Comparison of ENCODE assay signal across 26 cellular contexts in the genomic region with DNA sequence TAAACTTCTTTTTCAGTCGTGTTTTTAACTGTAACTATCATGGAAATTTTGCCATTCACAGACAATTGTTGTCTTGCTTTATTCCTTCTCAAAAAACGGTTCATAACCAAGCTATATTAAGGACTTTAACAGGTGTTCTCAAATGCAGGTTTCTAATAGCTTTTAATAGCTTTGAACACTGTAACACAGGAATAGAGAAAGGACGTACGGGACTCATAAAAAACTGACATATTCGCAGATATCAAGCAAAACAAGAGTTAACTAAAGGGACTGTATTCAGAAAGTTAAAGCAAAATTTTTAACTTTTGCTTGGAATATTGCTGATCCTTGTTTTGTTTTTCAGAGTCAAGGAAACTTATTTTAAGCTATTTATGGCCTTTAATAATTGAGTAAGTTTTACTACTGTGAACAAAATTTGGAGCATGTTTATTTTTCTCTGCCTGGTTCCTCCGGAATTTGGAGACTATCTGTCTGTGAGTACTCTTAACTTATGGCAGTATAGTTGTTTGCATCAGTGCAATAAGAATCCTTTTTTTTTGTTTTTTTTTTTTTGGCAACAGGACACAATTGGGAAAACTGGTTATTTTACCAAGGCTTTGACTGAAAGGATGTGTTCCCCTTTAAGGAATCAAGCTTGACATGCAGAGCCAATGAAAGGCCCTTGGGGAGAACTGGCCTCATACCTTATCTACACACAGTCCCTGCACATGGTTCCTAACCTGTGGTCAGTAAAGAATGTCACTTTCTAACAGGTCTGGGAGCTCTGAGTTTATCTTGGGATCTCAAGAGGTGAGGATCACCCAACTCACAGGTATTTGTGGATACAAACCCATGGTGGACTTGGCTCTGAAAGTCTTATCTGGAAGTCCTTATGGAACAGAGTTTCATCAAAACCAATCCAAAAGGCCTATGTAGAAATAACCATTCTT. TPM values are rescaled to one million over a fixed set of nuclear protein-coding genes. Genes with fewer than 3 reads are reported as not detected.
DNase-seq lines count a peak whose midpoint lies in the region; ATAC-seq, FAIRE-seq and TF ChIP-seq lines count a peak whose summit lies in the region.
"Had no signal": no experiment of that assay in that cellular context is flagged by ENCODE, and none has a peak within 500 bp of the region (broad histone marks: within the 10 kb centered on the region; RNA-seq: fewer than 3 reads in every experiment).

No MANE protein-coding gene starts in this region.

- H3K9me3 ChIP-seq in A549 (no peaks in the 10 kb centered on the region), PC-9 (ENCODE audit: insufficient read depth, low read depth) (no peaks in the 10 kb centered on the region)
- H3K9me3 ChIP-seq: ascending aorta, BLaER1, sigmoid colon had no signal

- peaks cover 39% of the 10 kb centered on the region for H3F3A ChIP-seq in PC-9 (ENCODE audit: insufficient read depth, low read depth)

- no peak for ATAC-seq in A549
- ATAC-seq in GM18873 (IDR thresholded peaks at IDR 0.05; ENCODE audit: low FRiP score, unreplicated experiment): no peak
- ATAC-seq in GM21619 (IDR thresholded peaks at IDR 0.05; ENCODE audit: unreplicated experiment): no peak
- ATAC-seq in activated CD8-positive, alpha-beta memory T cell treated with anti-CD3 and anti-CD28 coated beads, Interleukin-2, amount 10 ng/mL, durations not matched to agents 7 days and 5 days: no peak
- ATAC-seq: activated naive CD4-positive, alpha-beta T cell treated with anti-CD3 and anti-CD28 coated beads, Interleukin-2, amount 50 U/mL, for 72 hours; activated T-helper 17 cell treated with anti-CD3 and anti-CD28 coated beads, Interleukin-2, amount 50 U/mL, for 72 hours had no signal

- TF ChIP-seq EP300 in A549 (IDR thresholded peaks at IDR 0.05): no peak

- no peaks in the 10 kb centered on the region for H3K9me3 Mint-ChIP-seq in activated CD8-positive, alpha-beta memory T cell treated with anti-CD3 and anti-CD28 coated beads, Interleukin-2, amount 10 ng/mL, durations not matched to agents 7 days and 5 days (ENCODE audit: low read depth)
- H3K9me3 Mint-ChIP-seq: activated naive CD4-positive, alpha-beta T cell treated with anti-CD3 and anti-CD28 coated beads, Interleukin-2, amount 50 U/mL, for 72 hours; activated T-helper 17 cell treated with anti-CD3 and anti-CD28 coated beads, Interleukin-2, amount 50 U/mL, for 72 hours; central memory CD8-positive, alpha-beta T cell; type B pancreatic cell had no signal

- intact Hi-C loops in PC-9 (cut with micrococcal nuclease; ENCODE audit: unreplicated experiment): no loop called here

- no TSS peak for BruUV-seq in PC-9 (replicated peaks; lab: Mats Ljungman, UMichigan)

- no peaks in the 10 kb centered on the region for H3K9me2 ChIP-seq in PC-9 (ENCODE audit: insufficient read depth)

- H3K4me3 Mint-ChIP-seq in activated CD8-positive, alpha-beta memory T cell treated with anti-CD3 and anti-CD28 coated beads, Interleukin-2, amount 10 ng/mL, durations not matched to agents 7 days and 5 days: no peak overlapping the region
- H3K4me3 Mint-ChIP-seq: activated T-helper 17 cell treated with anti-CD3 and anti-CD28 coated beads, Interleukin-2, amount 50 U/mL, for 72 hours; central memory CD8-positive, alpha-beta T cell; type B pancreatic cell had no signal

- H3K4me3 ChIP-seq in A549: no peak overlapping the region
- no peak overlapping the region for H3K4me3 ChIP-seq in PC-9
- H3K4me3 ChIP-seq: ascending aorta, BLaER1, sigmoid colon, SK-N-MC had no signal

- H3K27ac Mint-ChIP-seq in activated CD8-positive, alpha-beta memory T cell treated with anti-CD3 and anti-CD28 coated beads, Interleukin-2, amount 10 ng/mL, durations not matched to agents 7 days and 5 days: no peak overlapping the region
- H3K27ac Mint-ChIP-seq: activated naive CD4-positive, alpha-beta T cell treated with anti-CD3 and anti-CD28 coated beads, Interleukin-2, amount 50 U/mL, for 72 hours; activated T-helper 17 cell treated with anti-CD3 and anti-CD28 coated beads, Interleukin-2, amount 50 U/mL, for 72 hours; progenitor cell of endocrine pancreas; type B pancreatic cell had no signal

- H3K36me3 Mint-ChIP-seq in activated CD8-positive, alpha-beta memory T cell treated with anti-CD3 and anti-CD28 coated beads, Interleukin-2, amount 10 ng/mL, durations not matched to agents 7 days and 5 days: peaks cover 1% of the 10 kb centered on the region
- H3K36me3 Mint-ChIP-seq: type B pancreatic cell had no signal

- no peak overlapping the region for H2AFZ ChIP-seq in PC-9

- no peaks in the 10 kb centered on the region for H4K20me1 ChIP-seq in PC-9 (ENCODE audit: insufficient read depth)
- H4K20me1 ChIP-seq: BLaER1 had no signal

- no peak for TF ChIP-seq POLR2A in A549 (IDR thresholded peaks at IDR 0.05; ENCODE audit: low read length)

- no peak for FAIRE-seq in A549 (lab: Jason Lieb, UNC)
- FAIRE-seq: A204.1 had no signal

- no peak for TF ChIP-seq CTCF in A549 (IDR thresholded peaks at IDR 0.05)
- no peak for TF ChIP-seq CTCF in PC-9 (conservative IDR thresholded peaks at IDR 0.05)

- DNase-seq in A549 (ENCODE audit: low read depth in 1 of 2, low spot score in 1 of 2) (no peak), ELF-1 (ENCODE audit: low read depth, low spot score) (peak; percentile 32), PC-9 (peak; percentile 53 to 93), islet precursor cell (peak; percentile 86), NCI-H2107 treated with DMSO at 0.1 percent for 48 hours (lab: John Stamatoyannopoulos, UW; ENCODE audit: unreplicated experiment) (no peak)
- no peak for DNase-seq in activated CD8-positive, alpha-beta memory T cell treated with anti-CD3 and anti-CD28 coated beads, Interleukin-2, amount 10 ng/mL, durations not matched to agents 7 days and 5 days
- DNase-seq: activated CD4-positive, alpha-beta T cell treated with anti-CD3 and anti-CD28 coated beads, Interleukin-2, amount 50 U/mL, for 1 hour; dermis blood vessel endothelial cell; GOT3; Karpas-422; kidney glomerular epithelial cell; NCI-H1694 treated with DMSO at 0.1 percent for 48 hours; NCI-H524 treated with DMSO at 0.1 percent for 48 hours; sigmoid colon; stimulated activated CD8-positive, alpha-beta memory T cell treated with anti-CD3 and anti-CD28 coated beads, Interleukin-4, amount 100 ng/mL, for 48 hours had no signal

- H3K79me2 ChIP-seq in PC-9 (ENCODE audit: low read depth): peaks cover 10% of the 10 kb centered on the region; the same call in 1 of the 2 replicates

- H3K4me1 Mint-ChIP-seq in activated CD8-positive, alpha-beta memory T cell treated with anti-CD3 and anti-CD28 coated beads, Interleukin-2, amount 10 ng/mL, durations not matched to agents 7 days and 5 days: peaks cover 20% of the 10 kb centered on the region

- H3K27me3 Mint-ChIP-seq in activated CD8-positive, alpha-beta memory T cell treated with anti-CD3 and anti-CD28 coated beads, Interleukin-2, amount 10 ng/mL, durations not matched to agents 7 days and 5 days: no peaks in the 10 kb centered on the region
- H3K27me3 Mint-ChIP-seq: activated T-helper 17 cell treated with anti-CD3 and anti-CD28 coated beads, Interleukin-2, amount 50 U/mL, for 72 hours; central memory CD8-positive, alpha-beta T cell; progenitor cell of endocrine pancreas; type B pancreatic cell had no signal

- POLR2A ChIA-PET in A549 (lab: Yijun Ruan, JAX): interaction anchor here (0.8 kb wide), 1 partner anchor 9 kb away, joined by 3 read pairs; no protein-coding TSS in a partner anchor
- POLR2A ChIA-PET in PC-9 (lab: Charles Lee; ENCODE audit: unreplicated experiment): interaction anchor here (0.7 to 1.0 kb wide), 3 partner anchors 9 to 1244 kb away, joined by 6 to 11 read pairs (median 8); no protein-coding TSS in a partner anchor

- CTCF ChIA-PET in A549 (lab: Yijun Ruan, JAX) (interaction anchor here (1.1 kb wide), 1 partner anchor 51 kb away, joined by 5 read pairs; no protein-coding TSS in a partner anchor), PC-9 (lab: Charles Lee) (interaction anchor here (0.6 to 0.7 kb wide), 5 partner anchors 73 to 1854 kb away, joined by 3 to 7 read pairs (median 6); no protein-coding TSS in a partner anchor)
- CTCF ChIA-PET in activated CD8-positive, alpha-beta memory T cell treated with anti-CD3 and anti-CD28 coated beads, Interleukin-2, amount 10 ng/mL, durations not matched to agents 7 days and 5 days (lab: Charles Lee): no interaction called here

- H3K27ac ChIP-seq in A549 (peak overlapping the region in 1 of 2 experiments; percentile 14; a peak in 1 of 6 replicates), PC-9 (0 out of 2 replicates have a peak overlapping the region, but pooled peaks have one; percentile 1)
- H3K27ac ChIP-seq: ascending aorta, BLaER1, sigmoid colon, SK-N-MC had no signal

- H3K27me3 ChIP-seq in PC-9 (ENCODE audit: insufficient read depth, low read depth): no peaks in the 10 kb centered on the region
- H3K27me3 ChIP-seq: ascending aorta, BLaER1, sigmoid colon had no signal

- WGBS in A549 (ENCODE audit: missing lambda C conversion rate): 65% methylated on average over 6 of the region's 6 CpGs

- H3K36me3 ChIP-seq in PC-9 (ENCODE audit: low read depth): no peaks in the 10 kb centered on the region
- H3K36me3 ChIP-seq: ascending aorta, BLaER1, sigmoid colon had no signal

- H3K4me2 ChIP-seq in A549 (peak overlapping the region; percentile 51; the same call in 2 of the 3 replicates), PC-9 (peak overlapping the region; percentile 43)
- H3K4me2 ChIP-seq: BLaER1 had no signal

- TF ChIP-seq RAD21 in A549 (conservative IDR thresholded peaks at IDR 0.05 in 1 of 2, IDR thresholded peaks at IDR 0.05 in 1 of 2): no peak

- H3K4me1 ChIP-seq in A549: peaks cover 40% of the 10 kb centered on the region
- H3K4me1 ChIP-seq in PC-9 (replicated peaks; ENCODE audit: insufficient read depth): peaks cover 66% of the 10 kb centered on the region

TF ChIP-seq in A549, 52 proteins besides CTCF, POLR2A, EP300 and RAD21 (continues in another document):
- no peak for TF ChIP-seq FOSB (CRISPR knock-in tag; IDR thresholded peaks at IDR 0.05)
- TF ChIP-seq NPAS2 (CRISPR knock-in tag; IDR thresholded peaks at IDR 0.05; ENCODE audit: borderline replicate concordance): no peak
- TF ChIP-seq, protein P1, sequence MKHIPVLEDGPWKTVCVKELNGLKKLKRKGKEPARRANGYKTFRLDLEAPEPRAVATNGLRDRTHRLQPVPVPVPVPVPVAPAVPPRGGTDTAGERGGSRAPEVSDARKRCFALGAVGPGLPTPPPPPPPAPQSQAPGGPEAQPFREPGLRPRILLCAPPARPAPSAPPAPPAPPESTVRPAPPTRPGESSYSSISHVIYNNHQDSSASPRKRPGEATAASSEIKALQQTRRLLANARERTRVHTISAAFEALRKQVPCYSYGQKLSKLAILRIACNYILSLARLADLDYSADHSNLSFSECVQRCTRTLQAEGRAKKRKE (CRISPR knock-in tag; IDR thresholded peaks at IDR 0.05; ENCODE audit: low read depth): no peak

RNA-seq across cellular contexts. Expression of a gene that starts 5.8 kb away (rescaled TPM):
- polyA plus RNA-seq in A549 (2011; rRNA removed): 216 and 239 TPM in 2 replicates
- 32.5 and 34.4 TPM in 2 replicates for polyA plus RNA-seq in A549 (2012; cell fraction: cytosol; rRNA removed)
- polyA plus RNA-seq in A549 (2012; cell fraction: nucleus; rRNA removed): 50.0 and 81.6 TPM in 2 replicates
- 123 to 146 TPM (median 142 TPM) in 3 replicates for polyA plus RNA-seq in A549 (2017; fragmentation: RNase III; extraction: RNeasy Plus Mini Kit Qiagen cat#74134 plus additional on column Dnase treatment)
- 41.1 and 41.2 TPM in 2 replicates for polyA minus RNA-seq in A549 (2011; rRNA and poly(A)+ RNA removed)
- 149 and 214 TPM in 2 replicates for total RNA-seq in PC-9 (2021)
- 100 to 1,000 TPM in 1 of 2 experiments, 10 to 100 TPM in 1; 98.3 to 104 TPM for total RNA-seq in activated CD8-positive, alpha-beta memory T cell treated with anti-CD3 and anti-CD28 coated beads, Interleukin-2, amount 10 ng/mL, durations not matched to agents 7 days and 5 days

Comparison
In these comparisons a context has a peak if more than half of its experiments do, and no peak if none do; other contexts are left out.
1. DNase-seq: peak in ELF-1 (single experiment), PC-9 (2 of 2) and islet precursor cell (single experiment); none in A549 (0 of 2), NCI-H2107 treated with DMSO at 0.1 percent for 48 hours (single experiment) and activated CD8-positive, alpha-beta memory T cell treated with anti-CD3 and anti-CD28 coated beads, Interleukin-2, amount 10 ng/mL, durations not matched to agents 7 days and 5 days (single experiment).